In the genomic region with DNA sequence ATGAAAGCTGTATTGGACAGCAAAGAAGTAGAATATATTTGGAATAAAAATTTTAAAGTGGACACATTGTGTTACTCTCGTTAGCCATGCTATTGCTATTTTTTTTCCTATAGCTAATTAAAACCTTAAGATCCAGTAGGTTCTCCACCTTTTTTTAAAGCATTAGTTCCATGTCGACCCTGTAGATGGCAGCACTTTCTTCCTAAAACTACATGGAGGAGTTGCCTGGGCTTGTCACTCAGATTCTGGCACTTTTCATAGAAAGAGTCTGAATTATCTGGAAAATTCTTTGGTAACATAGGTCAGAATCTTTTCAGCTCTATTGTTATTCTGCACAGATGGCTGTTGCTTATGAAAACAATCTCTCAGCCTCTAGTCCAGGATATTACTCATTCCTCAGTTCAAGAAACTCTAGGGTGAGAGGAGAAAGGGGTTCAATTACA, we compare ENCODE assay signal across 8 cellular contexts. TPM values are rescaled to one million over a fixed set of nuclear protein-coding genes. Genes with fewer than 3 reads are reported as not detected.
DNase-seq lines count a peak whose midpoint lies in the region; ATAC-seq, FAIRE-seq and TF ChIP-seq lines count a peak whose summit lies in the region.

No MANE protein-coding gene starts in this region.

- H3K9ac ChIP-seq in SK-N-MC (ENCODE audit: insufficient read length) (no peak overlapping the region), HepG2 (ENCODE audit: insufficient read depth, low read depth, low read length) (no peak overlapping the region)

- FAIRE-seq in HepG2 (lab: Jason Lieb, UNC): peak; percentile 81

- H3K36me3 ChIP-seq in HEK293 (ENCODE audit: control insufficient read depth in 2 of 2, insufficient read depth in 1 of 2, low read length in 2 of 2): no peaks in the 10 kb centered on the region
- no peaks in the 10 kb centered on the region for H3K36me3 ChIP-seq in MG63
- H3K36me3 ChIP-seq in SK-N-MC (ENCODE audit: insufficient read depth, low read length): no peaks in the 10 kb centered on the region
- no peaks in the 10 kb centered on the region for H3K36me3 ChIP-seq in HepG2 (replicated peaks in 1 of 2; ENCODE audit: control insufficient read depth in 1 of 2, insufficient read depth in 2 of 2, low read length in 2 of 2)
- H3K36me3 ChIP-seq in thoracic aorta: no peaks in the 10 kb centered on the region

- POLR2A ChIA-PET in HEK293 (lab: Yijun Ruan, JAX): no interaction called here
- POLR2A ChIA-PET in HepG2 (lab: Yijun Ruan, JAX): interaction anchor here (0.6 kb wide), 1 partner anchor 1906 kb away, joined by 3 read pairs; no protein-coding TSS in a partner anchor

- CTCF ChIA-PET in HEK293 (lab: Yijun Ruan, JAX) (interaction anchor here (0.5 to 4.0 kb wide), 62 partner anchors 9 to 1260 kb away, joined by 3 to 62 read pairs (median 4); partner anchors contain the start of gene ESR1), HepG2 (lab: Yijun Ruan, JAX; ENCODE audit: low intra/inter-chr PET ratio, low total read pairs) (interaction anchor here (1.7 to 3.1 kb wide), 3 partner anchors 117 to 503 kb away, joined by 3 to 28 read pairs (median 15); no protein-coding TSS in a partner anchor)

- TF ChIP-seq RAD21 in HepG2 (CRISPR knock-in tag; IDR thresholded peaks at IDR 0.05): 0 out of 2 replicates have a peak, but pooled peaks have one; percentile 23

- no peak overlapping the region for H3K4me3 ChIP-seq in HEK293 (ENCODE audit: low read depth, low read length)
- H3K4me3 ChIP-seq in MG63: no peak overlapping the region
- no peak overlapping the region for H3K4me3 ChIP-seq in SK-N-MC
- H3K4me3 ChIP-seq in coronary artery: no peak overlapping the region
- no peak overlapping the region for H3K4me3 ChIP-seq in HepG2 (replicated peaks in 1 of 3; ENCODE audit: insufficient read depth in 1 of 3, low read depth in 2 of 3, low read length in 3 of 3)
- H3K4me3 ChIP-seq in thoracic aorta: no peak overlapping the region

- BruUV-seq in HepG2 (replicated peaks; lab: Mats Ljungman, UMichigan): no TSS peak

- DNase-seq in stimulated activated CD4-positive, alpha-beta T cell treated with anti-CD3 and anti-CD28 coated beads, Interleukin-12 subunit alpha, Interleukin-12 subunit beta, amount 100 ng/mL, for 48 hours (ENCODE audit: low read depth in 2 of 3, low spot score in 1 of 3): peak in 2 of 3 donors; percentile 28 to 67
- DNase-seq in stimulated activated CD4-positive, alpha-beta T cell treated with anti-CD3 and anti-CD28 coated beads, Interleukin-4, amount 100 ng/mL, for 4 hours: no peak
- DNase-seq in MG63 (peak; percentile 38), SK-N-MC (ENCODE audit: low read depth, low spot score) (peak; percentile 32), coronary artery (ENCODE audit: low spot score) (no peak), HepG2 (ENCODE audit: low spot score) (peak; percentile 79), thoracic aorta (ENCODE audit: low spot score) (peak; percentile 12)

- H3K4me2 ChIP-seq in HepG2 (ENCODE audit: low read depth, low read length): no peak overlapping the region

- no peak for TF ChIP-seq POLR2A in HepG2 (IDR thresholded peaks at IDR 0.05; ENCODE audit: insufficient read depth in 1 of 2, low read depth in 2 of 2, low read length in 2 of 2)

- WGBS in HepG2 (ENCODE audit: low lambda C conversion rate): 1% methylated on average over 2 of the region's 2 CpGs

- no peak for TF ChIP-seq EP300 in HepG2 (IDR thresholded peaks at IDR 0.05; ENCODE audit: low read depth in 2 of 2, low read length in 2 of 2)
- no peak for TF ChIP-seq EP300 in HepG2 (CRISPR knock-in tag; IDR thresholded peaks at IDR 0.05; ENCODE audit: borderline replicate concordance)

- no peaks in the 10 kb centered on the region for H3K79me2 ChIP-seq in HepG2 (ENCODE audit: insufficient read depth, low read length)

- H3K27ac ChIP-seq in HEK293 (ENCODE audit: extremely low read depth, low read depth, low read length): no peak overlapping the region
- H3K27ac ChIP-seq in SK-N-MC: no peak overlapping the region
- no peak overlapping the region for H3K27ac ChIP-seq in coronary artery
- H3K27ac ChIP-seq in HepG2 (ENCODE audit: extremely low read length, insufficient read depth, low read length): no peak overlapping the region
- H3K27ac ChIP-seq in thoracic aorta: no peak overlapping the region

- H3K4me1 ChIP-seq in HEK293 (ENCODE audit: control insufficient read depth, insufficient read depth, low read length): no peaks in the 10 kb centered on the region
- H3K4me1 ChIP-seq in HepG2 (ENCODE audit: insufficient read depth, low read length): no peaks in the 10 kb centered on the region
- peaks cover 0 to 16% of the 10 kb centered on the region in 2 donors for H3K4me1 ChIP-seq in thoracic aorta (ENCODE audit: control insufficient read depth in 1 of 2, low read depth in 2 of 2)

- H3K27me3 ChIP-seq in MG63: no peaks in the 10 kb centered on the region
- H3K27me3 ChIP-seq in HepG2 (ENCODE audit: control insufficient read depth in 1 of 2, insufficient read depth in 2 of 2, low read length in 2 of 2): no peaks in the 10 kb centered on the region; a peak in 1 of 5 replicates
- H3K27me3 ChIP-seq in thoracic aorta (replicated peaks; ENCODE audit: insufficient read depth): no peaks in the 10 kb centered on the region

- TF ChIP-seq CTCF in HEK293 (tag by site-specific recombination; IDR thresholded peaks at IDR 0.05) (peak; percentile 11; the same call in 1 of the 2 replicates), coronary artery (IDR thresholded peaks at IDR 0.05) (peak; percentile 53), HepG2 (CRISPR knock-in tag; IDR thresholded peaks at IDR 0.05) (peak; percentile 75), thoracic aorta (IDR thresholded peaks at IDR 0.05) (peak; percentile 71)

- ATAC-seq in HepG2 (peak; percentile 58), thoracic aorta (ENCODE audit: insufficient number of reproducible peaks, low FRiP score, low read depth) (peak; percentile 50)

- H2AFZ ChIP-seq in HepG2 (ENCODE audit: low read length): no peak overlapping the region

- in situ Hi-C loops in HepG2 (cut with HindIII; ENCODE audit: extremely low pct_ligation_motif_present, low pct_unique_long_range_greater_than_20kb): loop anchor here (5.0 kb wide), 1 partner anchor 502 kb away; no protein-coding TSS in a partner anchor

- H4K20me1 ChIP-seq in HepG2 (ENCODE audit: insufficient read depth, low read length): no peaks in the 10 kb centered on the region

- intact Hi-C loops in HepG2 (cut with micrococcal nuclease; ENCODE audit: unreplicated experiment): loop anchor here (1.0 to 10.0 kb wide), 4 partner anchors 90 to 591 kb away; no protein-coding TSS in a partner anchor

- H3K9me3 ChIP-seq in HEK293 (ENCODE audit: control insufficient read depth, insufficient read depth, low read depth, low read length) (no peaks in the 10 kb centered on the region), MG63 (no peaks in the 10 kb centered on the region), SK-N-MC (ENCODE audit: low read depth, low read length) (no peaks in the 10 kb centered on the region), HepG2 (ENCODE audit: low read length) (no peaks in the 10 kb centered on the region), thoracic aorta (no peaks in the 10 kb centered on the region)

TF ChIP-seq in HEK293, 187 proteins besides CTCF, POLR2A, EP300 and RAD21 (continues in another document):
- TF ChIP-seq, protein P1, sequence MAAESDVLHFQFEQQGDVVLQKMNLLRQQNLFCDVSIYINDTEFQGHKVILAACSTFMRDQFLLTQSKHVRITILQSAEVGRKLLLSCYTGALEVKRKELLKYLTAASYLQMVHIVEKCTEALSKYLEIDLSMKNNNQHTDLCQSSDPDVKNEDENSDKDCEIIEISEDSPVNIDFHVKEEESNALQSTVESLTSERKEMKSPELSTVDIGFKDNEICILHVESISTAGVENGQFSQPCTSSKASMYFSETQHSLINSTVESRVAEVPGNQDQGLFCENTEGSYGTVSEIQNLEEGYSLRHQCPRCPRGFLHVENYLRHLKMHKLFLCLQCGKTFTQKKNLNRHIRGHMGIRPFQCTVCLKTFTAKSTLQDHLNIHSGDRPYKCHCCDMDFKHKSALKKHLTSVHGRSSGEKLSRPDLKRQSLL (tag by site-specific recombination; IDR thresholded peaks at IDR 0.05): no peak
- TF ChIP-seq KLF16 (tag by site-specific recombination; IDR thresholded peaks at IDR 0.05): no peak

TF ChIP-seq in HepG2, 621 proteins besides CTCF, POLR2A, EP300 and RAD21 (continues in another document):
- TF ChIP-seq BCL6 (CRISPR knock-in tag; IDR thresholded peaks at IDR 0.05) (peak; percentile 89), ZBTB1 (CRISPR knock-in tag; IDR thresholded peaks at IDR 0.05; ENCODE audit: borderline replicate concordance) (no peak), STAG1 (CRISPR knock-in tag; IDR thresholded peaks at IDR 0.05) (peak; percentile 75), ZNF234 (CRISPR knock-in tag; conservative IDR thresholded peaks at IDR 0.05) (0 out of 2 replicates have a peak, but pooled peaks have one; percentile 44)

RNA-seq across cellular contexts. Expression of gene ESR1, which starts 42.0 kb away (rescaled TPM):
- 0.07 TPM in 1 of 2 replicates, not detected in the other for total RNA-seq in MG63 (2014; rRNA removed; shearing (Covaris generic); ENCODE audit: low replicate concordance)
- total RNA-seq in HepG2 (2016; rRNA removed; fragmentation: Illumina TruSeq; extraction: Trizol) (not detected in 2 replicates), thoracic aorta (1 to 10 TPM; 4.9 TPM)
- total RNA-seq in HepG2 (2016; cell fraction: cytosol; rRNA removed; fragmentation: Illumina TruSeq; extraction: Trizol; ENCODE audit: low read depth): not detected in 2 replicates
- total RNA-seq in HepG2 (2016; cell fraction: insoluble cytoplasmic fraction; rRNA removed; fragmentation: Illumina TruSeq; extraction: Trizol): not detected in 2 replicates
- total RNA-seq in HepG2 (2016; cell fraction: membrane; rRNA removed; fragmentation: Illumina TruSeq; extraction: Trizol): not detected in 2 replicates
- total RNA-seq in HepG2 (2016; cell fraction: nucleus; rRNA removed; fragmentation: Illumina TruSeq; extraction: Trizol): not detected in 2 replicates
- polyA plus RNA-seq in HepG2 (2011; rRNA removed): not detected in 2 replicates
- not detected in 2 replicates for polyA plus RNA-seq in HepG2 (2011; cell fraction: cytosol; rRNA removed)
- polyA plus RNA-seq in HepG2 (2011; cell fraction: nucleus; rRNA removed): 0.07 TPM in 1 of 2 replicates, not detected in the other
- 0.04 and 0.07 TPM in 2 replicates for polyA plus RNA-seq in HepG2 (2012)
- polyA plus RNA-seq in HepG2 (2016; cell fraction: cytosol; fragmentation: Illumina TruSeq; extraction: Trizol; ENCODE audit: low read depth): not detected in 2 replicates
- polyA plus RNA-seq in HepG2 (2016; cell fraction: insoluble cytoplasmic fraction; fragmentation: Illumina TruSeq; extraction: Trizol; ENCODE audit: low read depth): not detected in 2 replicates
- polyA plus RNA-seq in HepG2 (2016; cell fraction: membrane; fragmentation: Illumina TruSeq; extraction: Trizol; ENCODE audit: low read depth): not detected in 2 replicates
- not detected in 2 replicates for polyA plus RNA-seq in HepG2 (2016; cell fraction: nucleus; fragmentation: Illumina TruSeq; extraction: Trizol; ENCODE audit: insufficient read depth, low read depth)
- polyA minus RNA-seq in HepG2 (2011; rRNA and poly(A)+ RNA removed; ENCODE audit: low replicate concordance): 0.56 TPM in 1 of 2 replicates, not detected in the other
- not detected in 2 replicates for polyA minus RNA-seq in HepG2 (2011; cell fraction: cytosol; rRNA and poly(A)+ RNA removed)
- not detected in 2 replicates for polyA minus RNA-seq in HepG2 (2011; cell fraction: nucleus; rRNA and poly(A)+ RNA removed)

Comparison
In these comparisons a context has a peak if more than half of its experiments do, and no peak if none do; other contexts are left out.
1. DNase-seq: peak in stimulated activated CD4-positive, alpha-beta T cell treated with anti-CD3 and anti-CD28 coated beads, Interleukin-12 subunit alpha, Interleukin-12 subunit beta, amount 100 ng/mL, for 48 hours (2 of 3), MG63 (single experiment), SK-N-MC (single experiment), HepG2 (single experiment) and thoracic aorta (single experiment); none in stimulated activated CD4-positive, alpha-beta T cell treated with anti-CD3 and anti-CD28 coated beads, Interleukin-4, amount 100 ng/mL, for 4 hours (0 of 2) and coronary artery (single experiment).
2. CTCF ChIP-seq: peak in every context shown above with its lines; median percentile 75 in HepG2; 71 in thoracic aorta; 53 in coronary artery; 11 in HEK293.